21 cellular contexts compared by ENCODE assay signal in genomic region chr17:18309202-18309601, GRCh38.
"Had no signal": no experiment of that assay in that cellular context is flagged by ENCODE, and none has a peak within 500 bp of the region (broad histone marks: within the 10 kb centered on the region; RNA-seq: fewer than 3 reads in every experiment).

No MANE protein-coding gene starts in this region.

- H3K27ac ChIP-seq: colonic mucosa, epithelial cell of prostate, esophagus squamous epithelium, gastrocnemius medialis, heart right ventricle, left lung, lower lobe of right lung had no signal

- H3K9me3 ChIP-seq: colonic mucosa, esophagus squamous epithelium, gastrocnemius medialis, heart right ventricle, left lung, lower lobe of right lung had no signal

- ATAC-seq: effector memory CD8-positive, alpha-beta T cell; esophagus mucosa; gastrocnemius medialis; heart right ventricle; left cardiac atrium; left lung; left ventricle myocardium superior; lower lobe of right lung had no signal

- H3K4me3 ChIP-seq: colonic mucosa, esophagus squamous epithelium, gastrocnemius medialis, heart right ventricle, left lung, lower lobe of right lung had no signal

- H3K27me3 ChIP-seq: colonic mucosa, esophagus squamous epithelium, gastrocnemius medialis, heart right ventricle, left lung had no signal

- DNase-seq: colonic mucosa; cortex of kidney; effector CD8-positive, alpha-beta T cell; effector memory CD8-positive, alpha-beta T cell; endodermal cell; erythroblast; esophagus squamous epithelium; foreskin melanocyte; gastrocnemius medialis; glutamatergic neuron; head of caudate nucleus; heart right ventricle; hippocampal formation; left cardiac atrium; left lung; left ventricle myocardium superior; lower lobe of right lung; mesendoderm; midbrain had no signal

- H3K36me3 ChIP-seq: colonic mucosa had no signal
